25 cellular contexts compared by ENCODE assay signal in the genomic region with DNA sequence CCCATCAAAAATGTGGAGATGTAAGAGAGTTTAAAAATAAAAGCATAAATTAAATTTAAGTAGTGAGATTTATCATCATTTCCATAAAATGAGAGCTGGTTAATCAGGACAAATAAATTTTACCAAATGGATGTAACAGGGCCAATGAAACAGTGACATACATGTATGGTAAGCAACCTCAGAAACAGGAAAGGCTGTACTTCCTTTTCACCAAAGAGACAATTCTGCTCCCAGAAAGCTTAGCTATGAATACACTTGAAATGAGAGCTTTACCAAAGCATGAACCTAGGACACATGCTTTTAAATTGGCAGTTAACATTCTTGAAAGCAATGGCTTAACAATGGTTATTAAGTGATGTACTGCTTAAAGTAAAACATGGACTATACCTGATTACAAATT. TPM values are rescaled to one million over a fixed set of nuclear protein-coding genes. Genes with fewer than 3 reads are reported as not detected.
"Had no signal": no experiment of that assay in that cellular context is flagged by ENCODE, and none has a peak within 500 bp of the region (broad histone marks: within the 10 kb centered on the region; RNA-seq: fewer than 3 reads in every experiment).

No MANE protein-coding gene starts in this region.

- H3K27me3 ChIP-seq: spleen, tibial nerve, vagina had no signal

- H3K27me3 Mint-ChIP-seq: activated CD4-positive, alpha-beta memory T cell treated with anti-CD3 and anti-CD28 coated beads for 36 hours; activated CD8-positive, alpha-beta memory T cell treated with anti-CD3 and anti-CD28 coated beads, Interleukin-2, amount 10 ng/mL, durations not matched to agents 7 days and 5 days; activated naive CD8-positive, alpha-beta T cell treated with anti-CD3 and anti-CD28 coated beads, Interleukin-2, amount 50 U/mL, for 24 hours; brain had no signal

- H3K36me3 ChIP-seq: lower lobe of right lung, spleen, tibial nerve, vagina had no signal

- H3K9me3 ChIP-seq: lower lobe of right lung, spleen, tibial nerve, vagina had no signal

- H3K4me3 ChIP-seq: lower lobe of right lung, spleen, tibial nerve, vagina had no signal

- H3K9me3 Mint-ChIP-seq: activated CD4-positive, alpha-beta memory T cell treated with anti-CD3 and anti-CD28 coated beads for 36 hours; activated naive CD8-positive, alpha-beta T cell treated with anti-CD3 and anti-CD28 coated beads, Interleukin-2, amount 50 U/mL, for 24 hours; activated T-helper 2 cell treated with anti-CD3 and anti-CD28 coated beads, Interferon-gamma antibody, Interleukin-2, Interleukin-4, amounts not matched to agents 10 μg/mL and 5 μg/mL and 100 μg/mL, durations not matched to agents 14 hours and 24 hours and 36 hours; brain; endodermal cell; mesothelial cell of epicardium; natural killer cell treated with Interleukin-12 subunit alpha and Interleukin-12 subunit beta and Interleukin-15 and Interleukin-18, amount 100 ng/mL, for 72 hours; WTC11 had no signal

- H3K4me3 Mint-ChIP-seq: activated CD4-positive, alpha-beta memory T cell treated with anti-CD3 and anti-CD28 coated beads for 36 hours; activated CD8-positive, alpha-beta memory T cell treated with anti-CD3 and anti-CD28 coated beads, Interleukin-2, amount 10 ng/mL, durations not matched to agents 7 days and 5 days; activated naive CD8-positive, alpha-beta T cell treated with anti-CD3 and anti-CD28 coated beads, Interleukin-2, amount 50 U/mL, for 24 hours; brain; endodermal cell; mesothelial cell of epicardium; natural killer cell treated with Interleukin-12 subunit alpha and Interleukin-12 subunit beta and Interleukin-15 and Interleukin-18, amount 100 ng/mL, for 72 hours; WTC11 had no signal

- DNase-seq: activated CD4-positive, alpha-beta memory T cell treated with anti-CD3 and anti-CD28 coated beads for 36 hours; activated CD4-positive, alpha-beta T cell treated with anti-CD3 and anti-CD28 coated beads for 4 hours; activated CD8-positive, alpha-beta memory T cell treated with anti-CD3 and anti-CD28 coated beads, Interleukin-2, amount 10 ng/mL, durations not matched to agents 7 days and 5 days; activated naive CD4-positive, alpha-beta T cell treated with Interleukin-2 at 50 U/mL for 16 hours; activated naive CD8-positive, alpha-beta T cell treated with anti-CD3 and anti-CD28 coated beads, Interleukin-2, amount 50 U/mL, for 24 hours; anterior cingulate cortex; caudate nucleus; endodermal cell; foreskin keratinocyte; glutamatergic neuron; hippocampal formation; islet precursor cell; left colon; lower lobe of right lung; posterior cingulate gyrus; spleen; stimulated activated naive CD4-positive, alpha-beta T cell treated with Interleukin-2 at 50 U/mL for 16 hours; substantia nigra had no signal

- H3K27ac Mint-ChIP-seq: activated CD4-positive, alpha-beta memory T cell treated with anti-CD3 and anti-CD28 coated beads for 36 hours; activated CD8-positive, alpha-beta memory T cell treated with anti-CD3 and anti-CD28 coated beads, Interleukin-2, amount 10 ng/mL, durations not matched to agents 7 days and 5 days; activated naive CD8-positive, alpha-beta T cell treated with anti-CD3 and anti-CD28 coated beads, Interleukin-2, amount 50 U/mL, for 24 hours; activated T-helper 2 cell treated with anti-CD3 and anti-CD28 coated beads, Interferon-gamma antibody, Interleukin-2, Interleukin-4, amounts not matched to agents 10 μg/mL and 5 μg/mL and 100 μg/mL, durations not matched to agents 14 hours and 24 hours and 36 hours; brain; endodermal cell; mesothelial cell of epicardium; natural killer cell treated with Interleukin-12 subunit alpha and Interleukin-12 subunit beta and Interleukin-15 and Interleukin-18, amount 100 ng/mL, for 72 hours; WTC11 had no signal

- H3K4me1 ChIP-seq: foreskin keratinocyte, vagina had no signal

- ATAC-seq: activated CD8-positive, alpha-beta memory T cell treated with anti-CD3 and anti-CD28 coated beads, Interleukin-2, amount 10 ng/mL, durations not matched to agents 7 days and 5 days; activated naive CD8-positive, alpha-beta T cell treated with anti-CD3 and anti-CD28 coated beads, Interleukin-2, amount 50 U/mL, for 24 hours; foreskin keratinocyte; left colon; lower lobe of right lung; natural killer cell treated with Interleukin-12 subunit alpha and Interleukin-12 subunit beta and Interleukin-15 and Interleukin-18, amount 100 ng/mL, for 72 hours; WTC11 had no signal

- H3K27ac ChIP-seq: foreskin keratinocyte, lower lobe of right lung, tibial nerve, vagina had no signal

RNA-seq across cellular contexts. Expression of gene GABRR2, which starts 49.5 kb away (rescaled TPM):
- total RNA-seq: foreskin keratinocyte, WTC11 had no signal
- polyA plus RNA-seq: foreskin keratinocyte had no signal
